In the genomic region with DNA sequence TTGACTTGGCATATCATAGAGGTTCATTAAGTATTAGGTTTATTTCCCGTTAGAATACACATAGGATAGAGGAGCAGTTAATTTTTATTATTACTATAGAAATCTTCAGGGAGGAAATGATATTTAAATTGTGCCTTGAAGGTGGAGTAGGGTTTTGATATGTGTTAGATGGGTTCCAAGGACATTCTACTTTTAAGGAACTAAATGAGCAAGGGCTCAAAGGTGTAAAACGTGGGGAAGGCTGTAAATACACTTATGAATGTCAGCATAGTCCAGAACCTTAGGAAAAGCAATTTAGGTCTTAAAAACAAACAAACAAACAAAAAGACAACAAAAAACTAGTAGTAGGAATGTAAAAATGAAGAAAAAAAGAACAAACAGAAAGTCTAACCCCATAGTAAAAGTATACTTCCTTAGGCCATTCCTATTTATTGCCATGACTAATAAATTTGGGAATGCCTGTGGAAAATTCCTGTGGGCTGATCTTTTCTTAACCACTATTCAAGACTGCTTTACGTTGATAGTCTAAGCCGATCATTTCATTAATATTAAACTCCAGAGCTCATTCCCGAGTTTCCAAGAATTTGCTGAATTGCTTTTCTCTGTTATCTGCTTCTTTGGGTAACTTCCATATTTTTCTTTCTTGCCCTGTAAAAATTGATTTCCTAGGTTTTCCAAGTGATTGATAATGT, we compare ENCODE assay signal across 12 cellular contexts.
A peak's percentile ranks its signal among the peaks of the same experiment; 100 is the strongest.
DNase-seq lines count a peak whose midpoint lies in the region; ATAC-seq, FAIRE-seq and TF ChIP-seq lines count a peak whose summit lies in the region.
"Had no signal": no experiment of that assay in that cellular context is flagged by ENCODE, and none has a peak within 500 bp of the region (broad histone marks: within the 10 kb centered on the region; RNA-seq: fewer than 3 reads in every experiment).

No MANE protein-coding gene starts in this region.

- no peak for TF ChIP-seq POLR2A in A549 (IDR thresholded peaks at IDR 0.05; ENCODE audit: low read length)
- no peak for TF ChIP-seq POLR2A in GM12892 (IDR thresholded peaks at IDR 0.05; ENCODE audit: low read depth, low read length)
- TF ChIP-seq POLR2A in testis (IDR thresholded peaks at IDR 0.05): no peak

- H3K4me3 Mint-ChIP-seq in chondrocyte (ENCODE audit: unreplicated experiment): no peak overlapping the region
- H3K4me3 Mint-ChIP-seq: activated CD8-positive, alpha-beta memory T cell treated with anti-CD3 and anti-CD28 coated beads, Interleukin-2, amount 10 ng/mL, durations not matched to agents 7 days and 5 days; T-helper 17 cell had no signal

- DNase-seq in A549 (ENCODE audit: low read depth in 1 of 2, low spot score in 1 of 2) (peak; percentile 45 to 71), LHCN-M2 (ENCODE audit: low read depth) (peak; percentile 86), chondrocyte (ENCODE audit: low spot score) (no peak), GM12892 (ENCODE audit: insufficient read length) (no peak), testis (no peak), DMS 273 (lab: John Stamatoyannopoulos, UW; ENCODE audit: unreplicated experiment) (no peak), PC-9 (no peak)
- DNase-seq: activated CD8-positive, alpha-beta memory T cell treated with anti-CD3 and anti-CD28 coated beads, Interleukin-2, amount 10 ng/mL, durations not matched to agents 7 days and 5 days; NCI-H526 treated with DMSO at 0.1 percent for 48 hours; substantia nigra; T-helper 17 cell had no signal

- peaks cover 23% of the 10 kb centered on the region for H3K4me1 Mint-ChIP-seq in chondrocyte (ENCODE audit: low read depth)
- H3K4me1 Mint-ChIP-seq: activated CD8-positive, alpha-beta memory T cell treated with anti-CD3 and anti-CD28 coated beads, Interleukin-2, amount 10 ng/mL, durations not matched to agents 7 days and 5 days had no signal

- TF ChIP-seq CTCF in A549 (IDR thresholded peaks at IDR 0.05) (no peak), chondrocyte (IDR thresholded peaks at IDR 0.05) (no peak), testis (IDR thresholded peaks at IDR 0.05) (no peak), PC-9 (conservative IDR thresholded peaks at IDR 0.05) (no peak)

- H4K20me1 ChIP-seq in PC-9 (ENCODE audit: insufficient read depth): no peaks in the 10 kb centered on the region

- 0 out of 5 replicates have a peak, but pooled peaks have one; percentile 5 to 14 for TF ChIP-seq RAD21 in A549 (conservative IDR thresholded peaks at IDR 0.05 in 1 of 2, IDR thresholded peaks at IDR 0.05 in 1 of 2)

- peak; percentile 82 to 94; a peak in 5 of 6 replicates for ATAC-seq in A549
- ATAC-seq: activated CD8-positive, alpha-beta memory T cell treated with anti-CD3 and anti-CD28 coated beads, Interleukin-2, amount 10 ng/mL, durations not matched to agents 7 days and 5 days; T-helper 17 cell had no signal

- H3K36me3 Mint-ChIP-seq in chondrocyte (ENCODE audit: low read depth): peaks cover 1% of the 10 kb centered on the region

- no peaks in the 10 kb centered on the region for H3K79me2 ChIP-seq in PC-9 (ENCODE audit: low read depth)

- peaks cover 8% of the 10 kb centered on the region for H3K9me3 Mint-ChIP-seq in chondrocyte (ENCODE audit: low read depth)

- H3K4me2 ChIP-seq in A549 (peak overlapping the region; percentile 89), PC-9 (no peak overlapping the region)

- no TSS peak for BruUV-seq in PC-9 (replicated peaks; lab: Mats Ljungman, UMichigan)

- TF ChIP-seq EP300 in A549 (IDR thresholded peaks at IDR 0.05): no peak

- no peaks in the 10 kb centered on the region for H3K9me2 ChIP-seq in PC-9 (ENCODE audit: insufficient read depth)

- H3K27me3 ChIP-seq in testis (no peaks in the 10 kb centered on the region), PC-9 (ENCODE audit: insufficient read depth, low read depth) (no peaks in the 10 kb centered on the region)

- WGBS in A549 (ENCODE audit: missing lambda C conversion rate): 22% methylated on average over 5 of the region's 5 CpGs
- WGBS in mesodermal cell (ENCODE audit: insufficient coverage in 2 of 2), 2 experiments: 90 to 97% methylated on average over 2 to 3 of the region's 5 CpGs
- 59 to 65% methylated on average over 5 of the region's 5 CpGs for WGBS in testis, 2 donors

- peak overlapping the region; percentile 94 for H3K27ac Mint-ChIP-seq in chondrocyte (ENCODE audit: unreplicated experiment)
- H3K27ac Mint-ChIP-seq: activated CD8-positive, alpha-beta memory T cell treated with anti-CD3 and anti-CD28 coated beads, Interleukin-2, amount 10 ng/mL, durations not matched to agents 7 days and 5 days; T-helper 17 cell had no signal

- H3K4me3 ChIP-seq in A549: peak overlapping the region; percentile 21; the same call in 1 of the 3 replicates
- no peak overlapping the region for H3K4me3 ChIP-seq in mesodermal cell (ENCODE audit: extremely low read depth, insufficient read depth, low read length, poor library complexity, severe bottlenecking)
- H3K4me3 ChIP-seq in testis: no peak overlapping the region
- no peak overlapping the region for H3K4me3 ChIP-seq in PC-9

- intact Hi-C loops in testis (cut with DNase I; ENCODE audit: low total_unique reads): no loop called here
- intact Hi-C loops in PC-9 (cut with micrococcal nuclease; ENCODE audit: unreplicated experiment): no loop called here

- CTCF ChIA-PET in A549 (lab: Yijun Ruan, JAX) (no interaction called here), PC-9 (lab: Charles Lee) (no interaction called here)

- no peak overlapping the region for H2AFZ ChIP-seq in PC-9

- H3K9me3 ChIP-seq in A549 (peaks cover 12% of the 10 kb centered on the region), mesodermal cell (ENCODE audit: control insufficient read depth, low read length) (peaks cover 4% of the 10 kb centered on the region), testis (no peaks in the 10 kb centered on the region), PC-9 (ENCODE audit: insufficient read depth, low read depth) (no peaks in the 10 kb centered on the region)

- peak; percentile 46 for FAIRE-seq in A549 (lab: Jason Lieb, UNC)
- no peak for FAIRE-seq in GM12892 (lab: Jason Lieb, UNC)

- POLR2A ChIA-PET in A549 (lab: Yijun Ruan, JAX): interaction anchor here (0.6 to 0.9 kb wide), 2 partner anchors 34 to 89 kb away, joined by 3 read pairs; no protein-coding TSS in a partner anchor
- POLR2A ChIA-PET in PC-9 (lab: Charles Lee; ENCODE audit: unreplicated experiment): no interaction called here

- H3K4me1 ChIP-seq in A549 (peaks cover 29% of the 10 kb centered on the region), mesodermal cell (ENCODE audit: control insufficient read depth, insufficient read depth, low read length, poor library complexity, severe bottlenecking) (peaks cover 19% of the 10 kb centered on the region), testis (no peaks in the 10 kb centered on the region), PC-9 (replicated peaks; ENCODE audit: insufficient read depth) (peaks cover 7% of the 10 kb centered on the region; the same call in 1 of the 2 replicates)

- H3K36me3 ChIP-seq in mesodermal cell (ENCODE audit: control insufficient read depth, insufficient read depth, low read length): no peaks in the 10 kb centered on the region
- no peaks in the 10 kb centered on the region for H3K36me3 ChIP-seq in testis (ENCODE audit: low read depth, missing control alignments)
- H3K36me3 ChIP-seq in PC-9 (ENCODE audit: low read depth): no peaks in the 10 kb centered on the region

- H3K27me3 Mint-ChIP-seq in chondrocyte (ENCODE audit: low read depth): no peaks in the 10 kb centered on the region
- H3K27me3 Mint-ChIP-seq: activated CD8-positive, alpha-beta memory T cell treated with anti-CD3 and anti-CD28 coated beads, Interleukin-2, amount 10 ng/mL, durations not matched to agents 7 days and 5 days; T-helper 17 cell had no signal

- H3F3A ChIP-seq in PC-9 (ENCODE audit: insufficient read depth, low read depth): no peaks in the 10 kb centered on the region

- H3K27ac ChIP-seq in A549 (peak overlapping the region; percentile 76 to 80), mesodermal cell (ENCODE audit: low read depth, low read length, severe bottlenecking) (peak overlapping the region; percentile 66), testis (no peak overlapping the region), PC-9 (no peak overlapping the region)

TF ChIP-seq in A549, 52 proteins besides CTCF, POLR2A, EP300 and RAD21:
- TF ChIP-seq FOSL2 (IDR thresholded peaks at IDR 0.05) (no peak), FOSL2 (CRISPR knock-in tag; IDR thresholded peaks at IDR 0.05) (peak; percentile 70), CEBPB (IDR thresholded peaks at IDR 0.05) (0 out of 4 replicates have a peak, but pooled peaks of 1 of the 2 experiments have one; percentile 11), MAFK (IDR thresholded peaks at IDR 0.05; ENCODE audit: partially characterized antibody) (peak; percentile 94), CBX2 (IDR thresholded peaks at IDR 0.05; ENCODE audit: borderline replicate concordance, low read depth) (no peak), GATA3 (IDR thresholded peaks at IDR 0.05; ENCODE audit: borderline replicate concordance) (peak; percentile 49; the same call in 1 of the 2 replicates), FOSB (CRISPR knock-in tag; IDR thresholded peaks at IDR 0.05) (no peak)
- TF ChIP-seq, protein P1, sequence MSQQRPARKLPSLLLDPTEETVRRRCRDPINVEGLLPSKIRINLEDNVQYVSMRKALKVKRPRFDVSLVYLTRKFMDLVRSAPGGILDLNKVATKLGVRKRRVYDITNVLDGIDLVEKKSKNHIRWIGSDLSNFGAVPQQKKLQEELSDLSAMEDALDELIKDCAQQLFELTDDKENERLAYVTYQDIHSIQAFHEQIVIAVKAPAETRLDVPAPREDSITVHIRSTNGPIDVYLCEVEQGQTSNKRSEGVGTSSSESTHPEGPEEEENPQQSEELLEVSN (IDR thresholded peaks at IDR 0.05; ENCODE audit: borderline replicate concordance, low read depth): no peak
TF ChIP-seq in A549: peak in this region for 4.

Comparison
In these comparisons a context has a peak if more than half of its experiments do, and no peak if none do; other contexts are left out.
1. DNase-seq: peak in A549 (2 of 2) and LHCN-M2 (single experiment); none in chondrocyte (single experiment), GM12892 (single experiment), testis (single experiment), DMS 273 (single experiment) and PC-9 (0 of 2).
2. H3K27ac ChIP-seq: peak in A549 (2 of 2) and mesodermal cell (single experiment); none in testis (0 of 2) and PC-9 (single experiment).